Comparison of ENCODE assay signal across 10 cellular contexts in the genomic region with DNA sequence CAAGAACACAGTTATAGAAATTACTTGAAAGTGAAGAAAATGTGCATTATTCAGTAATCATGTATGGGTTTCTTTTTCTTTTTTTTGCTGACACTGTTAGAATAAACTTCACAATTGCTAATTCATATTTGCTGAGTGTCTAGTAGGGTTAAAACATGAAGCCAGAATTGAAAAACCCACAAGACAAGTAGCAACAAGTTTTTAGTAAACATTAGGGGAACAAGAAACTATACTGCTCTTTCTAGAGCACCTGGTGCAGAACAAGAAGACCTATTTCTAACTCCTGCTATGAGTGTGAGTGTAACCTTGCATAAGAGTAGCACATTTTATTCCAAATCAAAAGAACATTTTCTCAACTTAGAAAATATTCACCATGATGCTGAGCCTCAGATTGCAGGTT.
DNase-seq lines count a peak whose midpoint lies in the region; ATAC-seq, FAIRE-seq and TF ChIP-seq lines count a peak whose summit lies in the region.
"Had no signal": no experiment of that assay in that cellular context is flagged by ENCODE, and none has a peak within 500 bp of the region (broad histone marks: within the 10 kb centered on the region; RNA-seq: fewer than 3 reads in every experiment).

No MANE protein-coding gene starts in this region.

- CTCF ChIA-PET in HEK293 (lab: Yijun Ruan, JAX) = interaction anchor here (0.6 kb wide), 1 partner anchor 30 kb away, joined by 3 read pairs; no protein-coding TSS in a partner anchor

- TF ChIP-seq POLR2A in esophagus squamous epithelium (IDR thresholded peaks at IDR 0.05) = no peak

- peaks cover 20% of the 10 kb centered on the region for H3K36me3 Mint-ChIP-seq in activated T-cell treated with anti-CD3 and anti-CD28 coated beads, Interleukin-2, amount 50 U/mL, for 24 hours (ENCODE audit: low read depth)
- H3K36me3 Mint-ChIP-seq in osteocyte (ENCODE audit: unreplicated experiment) = no peaks in the 10 kb centered on the region

- no peak for DNase-seq in activated T-cell treated with anti-CD3 and anti-CD28 coated beads, Interleukin-2, amount 50 U/mL, for 24 hours
- DNase-seq in activated T-cell treated with anti-CD3 and anti-CD28 coated beads for 4 hours = no peak
- no peak for DNase-seq in osteocyte (ENCODE audit: extremely low spot score, unreplicated experiment)
- DNase-seq in esophagus squamous epithelium (lab: John Stamatoyannopoulos, UW) = no peak
- DNase-seq in WERI-Rb-1 = no peak
- no peak for DNase-seq in D721Med (ENCODE audit: insufficient read length, low spot score)
- DNase-seq: H9; stimulated activated CD4-positive, alpha-beta T cell treated with anti-CD3 and anti-CD28 coated beads, Interleukin-4, amount 100 ng/mL, for 1 hour had no signal

- TF ChIP-seq CTCF in HEK293 (tag by site-specific recombination; IDR thresholded peaks at IDR 0.05) = no peak
- no peak for TF ChIP-seq CTCF in osteocyte (IDR thresholded peaks at IDR 0.05)
- no peak for TF ChIP-seq CTCF in esophagus squamous epithelium (IDR thresholded peaks at IDR 0.05)
- no peak for TF ChIP-seq CTCF in WERI-Rb-1 (IDR thresholded peaks at IDR 0.05; ENCODE audit: low read depth, low read length)
- TF ChIP-seq CTCF in D721Med (IDR thresholded peaks at IDR 0.05; ENCODE audit: insufficient read depth, missing control alignments) = no peak

- no peaks in the 10 kb centered on the region for H3K27me3 Mint-ChIP-seq in activated T-cell treated with anti-CD3 and anti-CD28 coated beads, Interleukin-2, amount 50 U/mL, for 24 hours
- no peaks in the 10 kb centered on the region for H3K27me3 Mint-ChIP-seq in osteocyte (ENCODE audit: unreplicated experiment)

- H3K4me1 Mint-ChIP-seq in activated T-cell treated with anti-CD3 and anti-CD28 coated beads, Interleukin-2, amount 50 U/mL, for 24 hours (ENCODE audit: low read depth) = peaks cover 72% of the 10 kb centered on the region
- peaks cover 46% of the 10 kb centered on the region for H3K4me1 Mint-ChIP-seq in osteocyte (ENCODE audit: unreplicated experiment)

- peak overlapping the region; percentile 13 for H3K4me3 Mint-ChIP-seq in activated T-cell treated with anti-CD3 and anti-CD28 coated beads, Interleukin-2, amount 50 U/mL, for 24 hours
- no peak overlapping the region for H3K4me3 Mint-ChIP-seq in osteocyte (ENCODE audit: unreplicated experiment)
- H3K4me3 Mint-ChIP-seq: H9 had no signal

- H3K4me3 ChIP-seq in HEK293 (ENCODE audit: low read depth, low read length) (no peak overlapping the region), esophagus squamous epithelium (no peak overlapping the region), WERI-Rb-1 (ENCODE audit: low read depth, low read length) (no peak overlapping the region)

- intact Hi-C loops in esophagus squamous epithelium (cut with DNase I) = no loop called here

- H3K27ac ChIP-seq in HEK293 (ENCODE audit: extremely low read depth, low read depth, low read length) = no peak overlapping the region
- H3K27ac ChIP-seq in esophagus squamous epithelium = peak overlapping the region in 2 of 4 donors; percentile 30 to 43
- H3K27ac ChIP-seq in WERI-Rb-1 = no peak overlapping the region

- no peak for FAIRE-seq in D721Med (lab: Jason Lieb, UNC)

- POLR2A ChIA-PET in HEK293 (lab: Yijun Ruan, JAX) = no interaction called here

- peak overlapping the region; percentile 96 for H3K27ac Mint-ChIP-seq in activated T-cell treated with anti-CD3 and anti-CD28 coated beads, Interleukin-2, amount 50 U/mL, for 24 hours
- peak overlapping the region; percentile 87 for H3K27ac Mint-ChIP-seq in osteocyte (ENCODE audit: unreplicated experiment)
- H3K27ac Mint-ChIP-seq: H9 had no signal

- H3K36me3 ChIP-seq in HEK293 (ENCODE audit: control insufficient read depth in 2 of 2, insufficient read depth in 1 of 2, low read length in 2 of 2) (no peaks in the 10 kb centered on the region), esophagus squamous epithelium (no peaks in the 10 kb centered on the region), WERI-Rb-1 (no peaks in the 10 kb centered on the region)

- H3K9me3 Mint-ChIP-seq in activated T-cell treated with anti-CD3 and anti-CD28 coated beads, Interleukin-2, amount 50 U/mL, for 24 hours = peaks cover 5% of the 10 kb centered on the region
- peaks cover 9% of the 10 kb centered on the region for H3K9me3 Mint-ChIP-seq in osteocyte (ENCODE audit: unreplicated experiment)

- no peaks in the 10 kb centered on the region for H3K27me3 ChIP-seq in esophagus squamous epithelium
- no peaks in the 10 kb centered on the region for H3K27me3 ChIP-seq in WERI-Rb-1 (ENCODE audit: insufficient read depth, low read depth, severe bottlenecking)

- H3K9me3 ChIP-seq in HEK293 (ENCODE audit: control insufficient read depth, insufficient read depth, low read depth, low read length) = no peaks in the 10 kb centered on the region
- no peaks in the 10 kb centered on the region for H3K9me3 ChIP-seq in esophagus squamous epithelium
- H3K9me3 ChIP-seq in WERI-Rb-1 (ENCODE audit: severe bottlenecking) = peaks cover 2% of the 10 kb centered on the region

- peaks cover 8% of the 10 kb centered on the region; the same call in 1 of the 2 replicates for H3K4me1 ChIP-seq in HEK293 (ENCODE audit: control insufficient read depth, insufficient read depth, low read length)
- H3K4me1 ChIP-seq in esophagus squamous epithelium = peaks cover 6 to 74% (median 11%) of the 10 kb centered on the region in 3 donors

- ATAC-seq in HG03558 (IDR thresholded peaks at IDR 0.05; ENCODE audit: extremely low read depth, unreplicated experiment) = peak; percentile 62

TF ChIP-seq in HEK293, 187 proteins besides CTCF, POLR2A, EP300 and RAD21:
- TF ChIP-seq ZNF521 (tag by site-specific recombination; IDR thresholded peaks at IDR 0.05) (no peak), PRDM4 (tag by site-specific recombination; IDR thresholded peaks at IDR 0.05) (peak; percentile 57; the same call in 1 of the 2 replicates)
